ENCODE assay signal across 8 cellular contexts in the genomic region with DNA sequence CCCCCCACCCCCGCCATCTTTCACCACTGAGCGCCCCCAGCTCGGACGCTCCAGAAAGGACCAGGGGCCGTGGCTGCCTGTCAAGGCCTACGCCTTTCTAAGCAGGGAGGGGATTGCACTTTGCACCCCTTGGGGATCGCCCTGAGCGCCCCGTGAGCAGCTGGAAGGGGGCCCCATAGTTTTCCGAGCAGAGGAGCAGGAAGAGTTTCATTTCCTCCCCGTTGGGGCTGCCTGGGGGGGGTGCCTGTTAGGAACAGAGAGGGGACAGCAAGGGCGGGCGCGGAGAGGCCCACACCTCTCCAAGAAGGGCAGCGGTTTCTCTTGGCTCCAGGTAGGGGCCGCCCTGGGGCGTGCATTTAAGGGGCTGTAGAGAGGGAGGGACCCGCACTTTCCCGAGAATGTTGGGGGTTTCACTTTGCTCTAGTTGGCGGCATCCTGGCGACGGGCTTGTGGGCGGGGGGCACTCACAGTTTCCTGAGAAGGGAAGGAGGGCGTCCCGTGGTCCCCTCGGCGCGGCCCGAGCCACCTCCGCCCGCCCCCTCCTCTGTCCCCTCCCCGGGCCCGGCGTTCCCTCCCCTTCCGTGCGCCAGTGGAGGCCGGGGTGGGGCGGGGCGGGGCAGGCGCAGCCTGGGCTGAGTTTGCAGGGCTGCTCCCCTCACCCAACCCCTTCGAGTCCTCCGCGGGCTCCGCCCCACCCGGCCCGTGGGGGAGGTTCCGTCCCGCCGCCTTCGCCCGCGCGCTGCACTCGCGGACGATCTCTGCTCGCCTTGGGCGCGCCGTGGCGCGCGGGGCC.
DNase-seq lines count a peak whose midpoint lies in the region; ATAC-seq lines count a peak whose summit lies in the region.

No MANE protein-coding gene starts in this region.

- H3K27ac ChIP-seq in BLaER1 (peak overlapping the region; percentile 80), esophagus (ENCODE audit: low read depth in 2 of 2, low read length in 1 of 2) (peak overlapping the region; percentile 77 to 88)

- ATAC-seq in GM19467 (IDR thresholded peaks at IDR 0.05; ENCODE audit: unreplicated experiment), result peak; percentile 90
- peak; percentile 92 for ATAC-seq in naive thymus-derived CD8-positive, alpha-beta T cell

- H3K9ac ChIP-seq in BLaER1, result peak overlapping the region; percentile 83

- peaks cover 35 to 58% (median 52%) of the 10 kb centered on the region in 4 donors for H3K4me1 Mint-ChIP-seq in naive thymus-derived CD8-positive, alpha-beta T cell
- H3K4me1 Mint-ChIP-seq in stimulated activated naive CD8-positive, alpha-beta T cell treated with anti-CD3 and anti-CD28 coated beads, Interleukin-15, Interleukin-2, amounts not matched to agents 100 ng/mL and 50 ng/mL, for 24 hours (ENCODE audit: low read depth), result peaks cover 55% of the 10 kb centered on the region

- H3K27ac Mint-ChIP-seq in naive thymus-derived CD8-positive, alpha-beta T cell, result peak overlapping the region; percentile 71 to 94 (median 88)
- H3K27ac Mint-ChIP-seq in stimulated activated naive CD8-positive, alpha-beta T cell treated with anti-CD3 and anti-CD28 coated beads, Interleukin-15, Interleukin-2, amounts not matched to agents 100 ng/mL and 50 ng/mL, for 24 hours, result peak overlapping the region; percentile 82

- H3K27me3 ChIP-seq in BLaER1, result no peaks in the 10 kb centered on the region
- H3K27me3 ChIP-seq in esophagus (ENCODE audit: control insufficient read depth in 1 of 2, insufficient read depth in 2 of 2, low read length in 2 of 2), result no peaks in the 10 kb centered on the region

- H3K4me1 ChIP-seq in BLaER1, result peaks cover 58% of the 10 kb centered on the region
- peaks cover 0 to 6% of the 10 kb centered on the region in 2 donors for H3K4me1 ChIP-seq in esophagus (ENCODE audit: control insufficient read depth in 2 of 2, insufficient read depth in 2 of 2, low read length in 1 of 2)

- peaks cover 0 to 37% (median 16%) of the 10 kb centered on the region in 3 donors for H3K36me3 Mint-ChIP-seq in naive thymus-derived CD8-positive, alpha-beta T cell
- peaks cover 36% of the 10 kb centered on the region for H3K36me3 Mint-ChIP-seq in stimulated activated naive CD8-positive, alpha-beta T cell treated with anti-CD3 and anti-CD28 coated beads, Interleukin-15, Interleukin-2, amounts not matched to agents 100 ng/mL and 50 ng/mL, for 24 hours (ENCODE audit: low read depth)

- H3K4me3 ChIP-seq in BLaER1 (peak overlapping the region; percentile 86), esophagus (ENCODE audit: low read depth in 1 of 2, low read length in 2 of 2) (peak overlapping the region; percentile 81 to 93)

- peak overlapping the region; percentile 93 for H3K4me2 ChIP-seq in BLaER1

- H3K36me3 ChIP-seq in BLaER1 (peaks cover 38% of the 10 kb centered on the region), esophagus (ENCODE audit: control insufficient read depth in 2 of 2, insufficient read depth in 2 of 2, low read length in 1 of 2) (peaks cover 0 to 4% of the 10 kb centered on the region in 2 donors)

- WGBS in esophagus, 2 donors, result 0 to 1% methylated on average over 28 to 61 of the region's 63 CpGs

- no peaks in the 10 kb centered on the region for H3K27me3 Mint-ChIP-seq in naive thymus-derived CD8-positive, alpha-beta T cell
- no peaks in the 10 kb centered on the region for H3K27me3 Mint-ChIP-seq in stimulated activated naive CD8-positive, alpha-beta T cell treated with anti-CD3 and anti-CD28 coated beads, Interleukin-15, Interleukin-2, amounts not matched to agents 100 ng/mL and 50 ng/mL, for 24 hours

- DNase-seq in HPDE6-E6E7 (ENCODE audit: extremely low spot score) (peak; percentile 46), MV-4-11 (lab: John Stamatoyannopoulos, UW) (no peak)
- DNase-seq in activated CD8-positive, alpha-beta memory T cell treated with anti-CD3 and anti-CD28 coated beads for 1 hour (ENCODE audit: extremely low read depth in 1 of 2, low read depth in 1 of 2), result peak; percentile 60 to 77
- DNase-seq in naive thymus-derived CD8-positive, alpha-beta T cell, result peak; percentile 72 to 90 (median 80)

- H4K20me1 ChIP-seq in BLaER1, result no peaks in the 10 kb centered on the region

- H3K4me3 Mint-ChIP-seq in naive thymus-derived CD8-positive, alpha-beta T cell, result peak overlapping the region; percentile 90 to 98 (median 93)
- peak overlapping the region; percentile 88 for H3K4me3 Mint-ChIP-seq in stimulated activated naive CD8-positive, alpha-beta T cell treated with anti-CD3 and anti-CD28 coated beads, Interleukin-15, Interleukin-2, amounts not matched to agents 100 ng/mL and 50 ng/mL, for 24 hours

- no peaks in the 10 kb centered on the region for H3K9me3 Mint-ChIP-seq in naive thymus-derived CD8-positive, alpha-beta T cell
- peaks cover 6% of the 10 kb centered on the region for H3K9me3 Mint-ChIP-seq in stimulated activated naive CD8-positive, alpha-beta T cell treated with anti-CD3 and anti-CD28 coated beads, Interleukin-15, Interleukin-2, amounts not matched to agents 100 ng/mL and 50 ng/mL, for 24 hours

- H3K9me3 ChIP-seq in BLaER1 (no peaks in the 10 kb centered on the region; the same call in 1 of the 2 replicates), esophagus (ENCODE audit: control insufficient read depth in 2 of 2, insufficient read depth in 1 of 2, low read depth in 1 of 2, low read length in 1 of 2) (no peaks in the 10 kb centered on the region)

- POLR2A ChIA-PET in naive thymus-derived CD8-positive, alpha-beta T cell (lab: Charles Lee), result no interaction called here
